In genomic region chr17:49260922-49261291, GRCh38 we compare ENCODE assay signal across 1 cellular context.
TF ChIP-seq lines count a peak whose summit lies in the region.

No MANE protein-coding gene starts in this region.

TF ChIP-seq in H1, 55 proteins besides CTCF, POLR2A, EP300 and RAD21:
- no peak for TF ChIP-seq RBBP5 (IDR thresholded peaks at IDR 0.05; ENCODE audit: borderline replicate concordance, low read depth, low read length)
- no peak for TF ChIP-seq PHF8 (conservative IDR thresholded peaks at IDR 0.05; ENCODE audit: low read depth, low read length)
- TF ChIP-seq KDM1A (IDR thresholded peaks at IDR 0.05; ENCODE audit: borderline replicate concordance, low read length) = no peak
- no peak for TF ChIP-seq CTBP2 (IDR thresholded peaks at IDR 0.05; ENCODE audit: borderline replicate concordance, insufficient read depth, insufficient read length, low read length)
- no peak for TF ChIP-seq SIN3A (conservative IDR thresholded peaks at IDR 0.05 in 1 of 2, IDR thresholded peaks at IDR 0.05 in 1 of 2; ENCODE audit: low read depth in 1 of 2, low read length in 2 of 2)
- no peak for TF ChIP-seq RNF2 (IDR thresholded peaks at IDR 0.05; ENCODE audit: borderline replicate concordance, low read depth, low read length, missing control alignments, poor library complexity, severe bottlenecking)
- TF ChIP-seq MAX (IDR thresholded peaks at IDR 0.05) = no peak
- TF ChIP-seq NRF1 (IDR thresholded peaks at IDR 0.05; ENCODE audit: low read depth, low read length) = no peak
- no peak for TF ChIP-seq CEBPB (IDR thresholded peaks at IDR 0.05; ENCODE audit: low read depth, low read length)
- no peak for TF ChIP-seq BCL11A (IDR thresholded peaks at IDR 0.05; ENCODE audit: low read depth in 2 of 2, low read length in 2 of 2)
- no peak for TF ChIP-seq BACH1 (IDR thresholded peaks at IDR 0.05; ENCODE audit: low read length)
- no peak for TF ChIP-seq JUND (IDR thresholded peaks at IDR 0.05; ENCODE audit: low read length)
- no peak for TF ChIP-seq SRF (IDR thresholded peaks at IDR 0.05; ENCODE audit: low read depth, low read length)
- TF ChIP-seq ATF3 (IDR thresholded peaks at IDR 0.05; ENCODE audit: insufficient read depth, low read depth, low read length) = no peak
- no peak for TF ChIP-seq TEAD4 (IDR thresholded peaks at IDR 0.05; ENCODE audit: low read depth, low read length)
- TF ChIP-seq EGR1 (IDR thresholded peaks at IDR 0.05; ENCODE audit: borderline replicate concordance, low read depth, low read length) = no peak
- TF ChIP-seq CHD1 (IDR thresholded peaks at IDR 0.05; ENCODE audit: low read depth, low read length) = no peak
- TF ChIP-seq SP1 (IDR thresholded peaks at IDR 0.05; ENCODE audit: low read depth, low read length) = no peak
